In genomic region chr2:669323-669722, GRCh38 we compare ENCODE assay signal across 21 cellular contexts. TPM values are rescaled to one million over a fixed set of nuclear protein-coding genes. Genes with fewer than 3 reads are reported as not detected.
DNase-seq lines count a peak whose midpoint lies in the region; ATAC-seq and TF ChIP-seq lines count a peak whose summit lies in the region.
"Had no signal": no experiment of that assay in that cellular context is flagged by ENCODE, and none has a peak within 500 bp of the region (broad histone marks: within the 10 kb centered on the region; RNA-seq: fewer than 3 reads in every experiment).

No MANE protein-coding gene starts in this region.

- no peaks in the 10 kb centered on the region for H3K27me3 ChIP-seq in IMR-90 (ENCODE audit: control insufficient read depth, insufficient read depth, low read length)
- H3K27me3 ChIP-seq: hepatocyte, right atrium auricular region had no signal

- ATAC-seq in IMR-90 (ENCODE audit: low read depth) (peak; percentile 71), WTC11 (no peak)
- ATAC-seq: activated CD8-positive, alpha-beta T cell treated with anti-CD3 and anti-CD28 coated beads, Interleukin-2, amount 10 ng/mL, durations not matched to agents 7 days and 5 days had no signal

- no TSS peak for BruUV-seq in IMR-90 (replicated peaks; lab: Mats Ljungman, UMichigan)

- peaks cover 14% of the 10 kb centered on the region for H3K4me1 Mint-ChIP-seq in WTC11

- H3K4me3 Mint-ChIP-seq in WTC11 = no peak overlapping the region
- H3K4me3 Mint-ChIP-seq: activated CD8-positive, alpha-beta T cell treated with anti-CD3 and anti-CD28 coated beads, Interleukin-2, amount 10 ng/mL, durations not matched to agents 7 days and 5 days; activated T-helper 1 cell treated with anti-CD3 and anti-CD28 coated beads, Interleukin-12 subunit alpha, Interleukin-12 subunit beta, Interleukin-2, Interleukin-4 antibody, amounts not matched to agents 30 ng/mL and 10 ng/mL and 1 ng/mL, durations not matched to agents 14 hours and 24 hours and 36 hours; mesothelial cell of epicardium had no signal

- H3K23ac ChIP-seq in IMR-90 (ENCODE audit: low read depth, low read length) = no peak overlapping the region

- peaks cover 20 to 33% of the 10 kb centered on the region in 2 experiments for H3K79me1 ChIP-seq in IMR-90 (ENCODE audit: low read depth in 1 of 2, low read length in 2 of 2)

- no peak overlapping the region; the same call in 1 of the 2 replicates for H3K4me2 ChIP-seq in IMR-90 (ENCODE audit: low read depth, low read length)
- H3K4me2 ChIP-seq: hepatocyte had no signal

- H3K4ac ChIP-seq in IMR-90 (ENCODE audit: low read depth, low read length) = no peak overlapping the region

- H3K9ac ChIP-seq in IMR-90 (ENCODE audit: low read depth, low read length) = no peak overlapping the region

- no peak overlapping the region for H3K14ac ChIP-seq in IMR-90 (replicated peaks; ENCODE audit: low read depth, low read length)

- H4K5ac ChIP-seq in IMR-90 (ENCODE audit: low read depth, low read length) = no peak overlapping the region

- POLR2A ChIA-PET in IMR-90 (lab: Charles Lee; ENCODE audit: unreplicated experiment) = no interaction called here
- POLR2A ChIA-PET in WTC11 (lab: Charles Lee) = no interaction called here

- no peak for TF ChIP-seq POLR2A in IMR-90 (IDR thresholded peaks at IDR 0.05; ENCODE audit: low read depth, low read length)

- H3K27ac Mint-ChIP-seq in WTC11 = no peak overlapping the region
- H3K27ac Mint-ChIP-seq: activated CD8-positive, alpha-beta T cell treated with anti-CD3 and anti-CD28 coated beads, Interleukin-2, amount 10 ng/mL, durations not matched to agents 7 days and 5 days; activated T-helper 1 cell treated with anti-CD3 and anti-CD28 coated beads, Interleukin-12 subunit alpha, Interleukin-12 subunit beta, Interleukin-2, Interleukin-4 antibody, amounts not matched to agents 30 ng/mL and 10 ng/mL and 1 ng/mL, durations not matched to agents 14 hours and 24 hours and 36 hours; mesothelial cell of epicardium had no signal

- TF ChIP-seq CTCF in IMR-90 (conservative IDR thresholded peaks at IDR 0.05; ENCODE audit: low read depth, low read length) = no peak
- no peak for TF ChIP-seq CTCF in fibroblast of pulmonary artery (IDR thresholded peaks at IDR 0.05; ENCODE audit: low read length, missing control alignments)
- no peak for TF ChIP-seq CTCF in WTC11 (IDR thresholded peaks at IDR 0.05)

- H2BK5ac ChIP-seq in IMR-90 (ENCODE audit: low read depth, low read length, poor library complexity, severe bottlenecking) = no peak overlapping the region

- DNase-seq in AG08396 (ENCODE audit: low spot score) = peak; percentile 60
- peak; percentile 84 for DNase-seq in IMR-90
- DNase-seq in astrocyte of the hippocampus (ENCODE audit: low read depth, low spot score) = peak; percentile 81
- DNase-seq in fibroblast of pulmonary artery (ENCODE audit: low read depth) = peak; percentile 54
- DNase-seq in DMS53 (lab: John Stamatoyannopoulos, UW) = no peak
- no peak for DNase-seq in WTC11 (ENCODE audit: low spot score)
- no peak for DNase-seq in NCI-H526 treated with DMSO at 0.1 percent for 48 hours (lab: John Stamatoyannopoulos, UW)
- DNase-seq in cortex of kidney (lab: John Stamatoyannopoulos, UW) = no peak
- DNase-seq: activated CD8-positive, alpha-beta T cell treated with anti-CD3 and anti-CD28 coated beads, Interleukin-2, amount 10 ng/mL, durations not matched to agents 7 days and 5 days; AML-193; amniotic stem cell; erythroblast; kidney; NCI-H1694; NCI-H510A treated with DMSO at 0.1 percent for 48 hours had no signal

- no peak overlapping the region for H4K8ac ChIP-seq in IMR-90 (ENCODE audit: low read depth in 2 of 2, low read length in 2 of 2)

- no peak overlapping the region for H2BK20ac ChIP-seq in IMR-90 (ENCODE audit: low read depth, low read length)

- intact Hi-C loops in IMR-90 (cut with micrococcal nuclease) = no loop called here

- no peak for TF ChIP-seq RAD21 in IMR-90 (IDR thresholded peaks at IDR 0.05; ENCODE audit: low read length)

- H4K20me1 ChIP-seq in IMR-90 (ENCODE audit: insufficient read depth, low read length) = no peaks in the 10 kb centered on the region

- peaks cover 9% of the 10 kb centered on the region; the same call in 1 of the 2 replicates for H3K9me1 ChIP-seq in IMR-90 (ENCODE audit: insufficient read depth, low read length)

- peaks cover 3% of the 10 kb centered on the region; the same call in 1 of the 2 replicates for H3K9me3 ChIP-seq in IMR-90 (ENCODE audit: control insufficient read depth, insufficient read depth, low read length)

- H3K18ac ChIP-seq in IMR-90 (ENCODE audit: low read depth, low read length) = no peak overlapping the region

- no peak overlapping the region for H2BK120ac ChIP-seq in IMR-90 (ENCODE audit: low read depth, low read length)

- H3K36me3 Mint-ChIP-seq in WTC11 = peaks cover 66% of the 10 kb centered on the region

- H4K91ac ChIP-seq in IMR-90 (ENCODE audit: insufficient read depth, low read depth, low read length) = no peak overlapping the region

- H3K4me3 ChIP-seq in IMR-90 (ENCODE audit: insufficient read depth, low read depth, low read length) (no peak overlapping the region), fibroblast of pulmonary artery (replicated peaks; ENCODE audit: low read depth, low read length) (no peak overlapping the region)
- H3K4me3 ChIP-seq: coronary artery, hepatocyte, right atrium auricular region, thoracic aorta had no signal

- dilution Hi-C loops in IMR-90 (cut with HindIII; ENCODE audit: low sequenced_read_pairs, unreplicated experiment) = no loop called here

- no peak overlapping the region for H2AK9ac ChIP-seq in IMR-90 (replicated peaks; ENCODE audit: low read depth, low read length, poor library complexity)

- in situ Hi-C loops in IMR-90 (cut with MboI; ENCODE audit: low sequenced_read_pairs) = loop anchor here (10.0 kb wide), 1 partner anchor 425 kb away; no protein-coding TSS in a partner anchor

- peaks cover 16% of the 10 kb centered on the region for H3K4me1 ChIP-seq in IMR-90 (ENCODE audit: control insufficient read depth, insufficient read depth, low read length)
- H3K4me1 ChIP-seq: right atrium auricular region had no signal

- H2AFZ ChIP-seq in IMR-90 (replicated peaks; ENCODE audit: low read length, poor library complexity) = no peak overlapping the region
- H2AFZ ChIP-seq: hepatocyte had no signal

- peaks cover 22% of the 10 kb centered on the region for H3K36me3 ChIP-seq in IMR-90 (ENCODE audit: control insufficient read depth, insufficient read depth, low read length)

- no peak overlapping the region for H3K27ac ChIP-seq in IMR-90 (ENCODE audit: insufficient read depth, low read length)
- H3K27ac ChIP-seq: coronary artery, hepatocyte, right atrium auricular region, thoracic aorta had no signal

- H2AK5ac ChIP-seq in IMR-90 (ENCODE audit: low read depth, low read length) = no peak overlapping the region

- peaks cover 5% of the 10 kb centered on the region; the same call in 1 of the 2 replicates for H3K27me3 Mint-ChIP-seq in WTC11 (ENCODE audit: low read depth)

- CTCF ChIA-PET in IMR-90 (lab: Yijun Ruan, JAX) = no interaction called here
- CTCF ChIA-PET in WTC11 (lab: Charles Lee) = no interaction called here

- WGBS in IMR-90 (ENCODE audit: extremely low coverage in 2 of 2, insufficient read length in 1 of 2), 2 experiments = no CpG with 5 or more reads among the region's 7 CpGs

- no peak overlapping the region for H3K56ac ChIP-seq in IMR-90 (ENCODE audit: extremely low read depth, insufficient read depth, low read length)

- peaks cover 16% of the 10 kb centered on the region for H3K9me3 Mint-ChIP-seq in WTC11

- H2BK15ac ChIP-seq in IMR-90 (ENCODE audit: low read depth, low read length) = no peak overlapping the region

TF ChIP-seq in IMR-90, 13 proteins besides CTCF, POLR2A, EP300 and RAD21 (continues in another document):
- no peak for TF ChIP-seq MAZ (IDR thresholded peaks at IDR 0.05; ENCODE audit: borderline replicate concordance, low read depth, low read length)
- TF ChIP-seq FOS (IDR thresholded peaks at IDR 0.05; ENCODE audit: low read depth, low read length) = no peak
- TF ChIP-seq ELK1 (IDR thresholded peaks at IDR 0.05; ENCODE audit: borderline replicate concordance, low read depth, low read length) = no peak
- TF ChIP-seq CEBPB (IDR thresholded peaks at IDR 0.05; ENCODE audit: low read depth, low read length) = no peak
- TF ChIP-seq SMC3 (IDR thresholded peaks at IDR 0.05; ENCODE audit: low read depth, low read length) = no peak
- TF ChIP-seq NFE2L2 (IDR thresholded peaks at IDR 0.05; ENCODE audit: low read depth, low read length) = no peak

TF ChIP-seq in WTC11, 78 proteins besides CTCF, POLR2A, EP300 and RAD21:
- TF ChIP-seq ZBTB43 (CRISPR knock-in tag; IDR thresholded peaks at IDR 0.05) (no peak), JAZF1 (CRISPR knock-in tag; IDR thresholded peaks at IDR 0.05) (no peak), ZNF263 (CRISPR knock-in tag; IDR thresholded peaks at IDR 0.05; ENCODE audit: low read depth) (no peak), PRRX2 (CRISPR knock-in tag; IDR thresholded peaks at IDR 0.05) (no peak)

RNA-seq across cellular contexts. Expression of gene TMEM18, which starts 7.9 kb away (rescaled TPM):
- total RNA-seq in IMR-90 (2012; rRNA removed) = 15.2 and 21.9 TPM in 2 replicates
- 25.3 and 30.2 TPM in 2 replicates for polyA plus RNA-seq in IMR-90 (2012; rRNA removed)
- polyA plus RNA-seq in IMR-90 (2012; cell fraction: cytosol; rRNA removed) = 11.8 and 21.2 TPM in 2 replicates
- 32.2 and 46.9 TPM in 2 replicates for polyA plus RNA-seq in IMR-90 (2012; cell fraction: nucleus; rRNA removed; ENCODE audit: low replicate concordance)
- 23.9 to 27.4 TPM (median 24.0 TPM) in 3 replicates for total RNA-seq in WTC11 (2021)

Comparison
In these comparisons a context has a peak if more than half of its experiments do, and no peak if none do; other contexts are left out.
1. DNase-seq: peak in AG08396 (single experiment), IMR-90 (single experiment), astrocyte of the hippocampus (single experiment) and fibroblast of pulmonary artery (single experiment); none in DMS53 (single experiment), WTC11 (single experiment), NCI-H526 treated with DMSO at 0.1 percent for 48 hours (single experiment) and cortex of kidney (single experiment).